ENCODE assay signal across 15 cellular contexts in genomic region chr2:236985940-236986339, GRCh38.
"Had no signal": no experiment of that assay in that cellular context is flagged by ENCODE, and none has a peak within 500 bp of the region (broad histone marks: within the 10 kb centered on the region; RNA-seq: fewer than 3 reads in every experiment).

No MANE protein-coding gene starts in this region.

- H3K36me3 ChIP-seq: gastrocnemius medialis, heart left ventricle, neutrophil, upper lobe of right lung had no signal

- H3K4me1 ChIP-seq: parathyroid adenoma had no signal

- H3K4me3 ChIP-seq: gastrocnemius medialis, heart left ventricle, lung, upper lobe of right lung had no signal

- H2AFZ ChIP-seq: parathyroid adenoma had no signal

- H3K79me2 ChIP-seq: parathyroid adenoma had no signal

- H3K27me3 ChIP-seq: heart left ventricle, neutrophil, upper lobe of right lung had no signal

- DNase-seq: activated B cell treated with CpG ODN at 0.5 μM for 24 hours; activated CD4-positive, alpha-beta T cell treated with anti-CD3 and anti-CD28 coated beads for 48 hours; activated gamma-delta T cell treated with Interleukin-2 at 50 U/mL for 16 hours; effector memory CD8-positive, alpha-beta T cell; erythroblast; gastrocnemius medialis; heart left ventricle; left colon; retina; stimulated activated CD4-positive, alpha-beta T cell treated with anti-CD3 and anti-CD28 coated beads, Interleukin-2, amount 100 ng/mL, for 48 hours; SW 1271; upper lobe of right lung had no signal

- H3K9me3 ChIP-seq: gastrocnemius medialis, neutrophil had no signal

- H3K27ac ChIP-seq: heart left ventricle, parathyroid adenoma, upper lobe of right lung had no signal
